In genomic region chr13:109345433-109345941, GRCh38 we compare ENCODE assay signal across 1 cellular context.
A peak's percentile ranks its signal among the peaks of the same experiment; 100 is the strongest.
TF ChIP-seq lines count a peak whose summit lies in the region.

No MANE protein-coding gene starts in this region.

TF ChIP-seq in SK-N-SH, 30 proteins besides CTCF, POLR2A, EP300 and RAD21 (continued from another document):
- TF ChIP-seq RCOR1 (IDR thresholded peaks at IDR 0.05; ENCODE audit: low read length), result peak; percentile 97; the same call in 1 of the 2 replicates
- TF ChIP-seq MEF2A (IDR thresholded peaks at IDR 0.05; ENCODE audit: borderline replicate concordance, low read depth), result no peak
- peak; percentile 51; the same call in 1 of the 2 replicates for TF ChIP-seq POLR2AphosphoS5 (IDR thresholded peaks at IDR 0.05; ENCODE audit: low read depth, low read length)
- TF ChIP-seq, protein P1, sequence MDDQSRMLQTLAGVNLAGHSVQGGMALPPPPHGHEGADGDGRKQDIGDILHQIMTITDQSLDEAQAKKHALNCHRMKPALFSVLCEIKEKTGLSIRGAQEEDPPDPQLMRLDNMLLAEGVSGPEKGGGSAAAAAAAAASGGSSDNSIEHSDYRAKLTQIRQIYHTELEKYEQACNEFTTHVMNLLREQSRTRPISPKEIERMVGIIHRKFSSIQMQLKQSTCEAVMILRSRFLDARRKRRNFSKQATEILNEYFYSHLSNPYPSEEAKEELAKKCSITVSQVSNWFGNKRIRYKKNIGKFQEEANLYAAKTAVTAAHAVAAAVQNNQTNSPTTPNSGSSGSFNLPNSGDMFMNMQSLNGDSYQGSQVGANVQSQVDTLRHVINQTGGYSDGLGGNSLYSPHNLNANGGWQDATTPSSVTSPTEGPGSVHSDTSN (IDR thresholded peaks at IDR 0.05), result peak; percentile 94
- TF ChIP-seq, protein P2, sequence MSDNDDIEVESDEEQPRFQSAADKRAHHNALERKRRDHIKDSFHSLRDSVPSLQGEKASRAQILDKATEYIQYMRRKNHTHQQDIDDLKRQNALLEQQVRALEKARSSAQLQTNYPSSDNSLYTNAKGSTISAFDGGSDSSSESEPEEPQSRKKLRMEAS (IDR thresholded peaks at IDR 0.05; ENCODE audit: low read depth), result no peak
- peak; percentile 90; the same call in 1 of the 2 replicates for TF ChIP-seq FOXJ3 (CRISPR knock-in tag; IDR thresholded peaks at IDR 0.05)
- TF ChIP-seq, protein P3, sequence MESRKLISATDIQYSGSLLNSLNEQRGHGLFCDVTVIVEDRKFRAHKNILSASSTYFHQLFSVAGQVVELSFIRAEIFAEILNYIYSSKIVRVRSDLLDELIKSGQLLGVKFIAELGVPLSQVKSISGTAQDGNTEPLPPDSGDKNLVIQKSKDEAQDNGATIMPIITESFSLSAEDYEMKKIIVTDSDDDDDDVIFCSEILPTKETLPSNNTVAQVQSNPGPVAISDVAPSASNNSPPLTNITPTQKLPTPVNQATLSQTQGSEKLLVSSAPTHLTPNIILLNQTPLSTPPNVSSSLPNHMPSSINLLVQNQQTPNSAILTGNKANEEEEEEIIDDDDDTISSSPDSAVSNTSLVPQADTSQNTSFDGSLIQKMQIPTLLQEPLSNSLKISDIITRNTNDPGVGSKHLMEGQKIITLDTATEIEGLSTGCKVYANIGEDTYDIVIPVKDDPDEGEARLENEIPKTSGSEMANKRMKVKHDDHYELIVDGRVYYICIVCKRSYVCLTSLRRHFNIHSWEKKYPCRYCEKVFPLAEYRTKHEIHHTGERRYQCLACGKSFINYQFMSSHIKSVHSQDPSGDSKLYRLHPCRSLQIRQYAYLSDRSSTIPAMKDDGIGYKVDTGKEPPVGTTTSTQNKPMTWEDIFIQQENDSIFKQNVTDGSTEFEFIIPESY (IDR thresholded peaks at IDR 0.05; ENCODE audit: borderline replicate concordance, low read depth), result peak; percentile 60; the same call in 1 of the 2 replicates
- TF ChIP-seq FOXM1 (IDR thresholded peaks at IDR 0.05; ENCODE audit: low read depth), result 0 out of 2 replicates have a peak, but pooled peaks have one; percentile 58
- no peak for TF ChIP-seq RXRA (IDR thresholded peaks at IDR 0.05; ENCODE audit: borderline replicate concordance, low read depth)
- TF ChIP-seq MXI1 (IDR thresholded peaks at IDR 0.05; ENCODE audit: low read depth, low read length), result peak; percentile 89
